11 cellular contexts compared by ENCODE assay signal in genomic region chr6:149480502-149481280, GRCh38. TPM values are rescaled to one million over a fixed set of nuclear protein-coding genes. Genes with fewer than 3 reads are reported as not detected.
A peak's percentile ranks its signal among the peaks of the same experiment; 100 is the strongest.
DNase-seq lines count a peak whose midpoint lies in the region; ATAC-seq, FAIRE-seq and TF ChIP-seq lines count a peak whose summit lies in the region.
"Had no signal": no experiment of that assay in that cellular context is flagged by ENCODE, and none has a peak within 500 bp of the region (broad histone marks: within the 10 kb centered on the region; RNA-seq: fewer than 3 reads in every experiment).

No MANE protein-coding gene starts in this region.

- H3K27me3 ChIP-seq in GM06990 (replicated peaks; ENCODE audit: control insufficient read depth, insufficient read depth, low read length) (no peaks in the 10 kb centered on the region), neuronal stem cell (ENCODE audit: control insufficient read depth in 3 of 3, insufficient read depth in 3 of 3, low read depth in 1 of 3, low read length in 3 of 3) (no peaks in the 10 kb centered on the region)
- H3K27me3 ChIP-seq: testis had no signal

- H2BK15ac ChIP-seq in neuronal stem cell (ENCODE audit: low read length) = no peak overlapping the region

- peak overlapping the region; percentile 40 for H3K18ac ChIP-seq in neuronal stem cell (ENCODE audit: low read length)

- no peak overlapping the region for H2AFZ ChIP-seq in neuronal stem cell (ENCODE audit: low read length)

- no peaks in the 10 kb centered on the region for H3K36me3 ChIP-seq in GM06990 (ENCODE audit: control insufficient read depth, insufficient read depth, low read length)
- H3K36me3 ChIP-seq in neuronal stem cell (replicated peaks in 1 of 2; ENCODE audit: control insufficient read depth in 2 of 2, insufficient read depth in 2 of 2, low read length in 2 of 2) = no peaks in the 10 kb centered on the region

- H2BK12ac ChIP-seq in neuronal stem cell (ENCODE audit: low read length) = no peak overlapping the region

- H3K9me3 Mint-ChIP-seq in T-cell = no peaks in the 10 kb centered on the region
- no peaks in the 10 kb centered on the region for H3K9me3 Mint-ChIP-seq in activated naive CD4-positive, alpha-beta T cell treated with anti-CD3 and anti-CD28 coated beads, Interleukin-2, amount 10 ng/mL, durations not matched to agents 7 days and 5 days

- H3K27ac ChIP-seq in neuronal stem cell (replicated peaks; ENCODE audit: low read length) = no peak overlapping the region
- H3K27ac ChIP-seq: C4-2B, testis had no signal

- peak overlapping the region; percentile 52 for H3K23ac ChIP-seq in neuronal stem cell (ENCODE audit: low read depth, low read length, poor library complexity)

- H3K4me1 Mint-ChIP-seq in T-cell = peaks cover 65 to 79% (median 67%) of the 10 kb centered on the region in 3 donors
- H3K4me1 Mint-ChIP-seq in activated naive CD4-positive, alpha-beta T cell treated with anti-CD3 and anti-CD28 coated beads, Interleukin-2, amount 10 ng/mL, durations not matched to agents 7 days and 5 days = peaks cover 67% of the 10 kb centered on the region

- H3K4ac ChIP-seq in neuronal stem cell (ENCODE audit: low read length) = no peak overlapping the region

- POLR2A ChIA-PET in T-cell (lab: Charles Lee) = interaction anchor here in 1 of 2 donors (1.0 to 1.4 kb wide), 2 partner anchors 14 to 65 kb away, joined by 3 to 6 read pairs; partner anchors contain the start of gene PPIL4

- no peak for TF ChIP-seq CTCF in GM06990 (IDR thresholded peaks at IDR 0.05; ENCODE audit: insufficient read depth, low read length, poor library complexity, severe bottlenecking)

- CTCF ChIA-PET in T-cell (lab: Charles Lee) = interaction anchor here (0.9 to 1.7 kb wide), 5 partner anchors 14 to 37 kb away, joined by 3 to 11 read pairs (median 3); no protein-coding TSS in a partner anchor
- CTCF ChIA-PET in activated naive CD4-positive, alpha-beta T cell treated with anti-CD3 and anti-CD28 coated beads, Interleukin-2, amount 10 ng/mL, durations not matched to agents 7 days and 5 days (lab: Charles Lee) = interaction anchor here (1.2 to 1.8 kb wide), 3 partner anchors 27 to 66 kb away, joined by 3 to 16 read pairs (median 6); partner anchors contain the start of gene PPIL4

- H3K4me3 ChIP-seq in GM06990 (replicated peaks; ENCODE audit: low read depth, low read length) = peak overlapping the region; percentile 76
- no peak overlapping the region for H3K4me3 ChIP-seq in neuronal stem cell (ENCODE audit: low read length in 2 of 2)
- H3K4me3 ChIP-seq: mucosa of descending colon, testis had no signal

- no peak overlapping the region for H4K8ac ChIP-seq in neuronal stem cell (ENCODE audit: low read depth, low read length)

- H3K14ac ChIP-seq in neuronal stem cell (ENCODE audit: low read length) = no peak overlapping the region

- H3K27me3 Mint-ChIP-seq in T-cell = no peaks in the 10 kb centered on the region
- H3K27me3 Mint-ChIP-seq in activated naive CD4-positive, alpha-beta T cell treated with anti-CD3 and anti-CD28 coated beads, Interleukin-2, amount 10 ng/mL, durations not matched to agents 7 days and 5 days = no peaks in the 10 kb centered on the region

- peak overlapping the region; percentile 99 for H3K27ac Mint-ChIP-seq in T-cell
- peak overlapping the region; percentile 98 for H3K27ac Mint-ChIP-seq in activated naive CD4-positive, alpha-beta T cell treated with anti-CD3 and anti-CD28 coated beads, Interleukin-2, amount 10 ng/mL, durations not matched to agents 7 days and 5 days

- no peak overlapping the region for H2BK120ac ChIP-seq in neuronal stem cell (ENCODE audit: low read depth, low read length)

- no peak overlapping the region for H2AK5ac ChIP-seq in neuronal stem cell (ENCODE audit: low read depth, low read length)

- H3K36me3 Mint-ChIP-seq in T-cell = peaks cover 49% of the 10 kb centered on the region
- peaks cover 22% of the 10 kb centered on the region for H3K36me3 Mint-ChIP-seq in activated naive CD4-positive, alpha-beta T cell treated with anti-CD3 and anti-CD28 coated beads, Interleukin-2, amount 10 ng/mL, durations not matched to agents 7 days and 5 days

- no peak overlapping the region for H2BK5ac ChIP-seq in neuronal stem cell (ENCODE audit: low read length)

- H3K4me2 ChIP-seq in neuronal stem cell (ENCODE audit: insufficient read depth, low read length, poor library complexity, severe bottlenecking) = no peak overlapping the region

- peak; percentile 71 for DNase-seq in GM06990 (ENCODE audit: extremely low read depth, insufficient read length)
- peak in 27 of 34 experiments; percentile 22 to 63 (median 40) for DNase-seq in T-cell
- peak; percentile 55 for DNase-seq in activated naive CD4-positive, alpha-beta T cell treated with anti-CD3 and anti-CD28 coated beads, Interleukin-2, amount 10 ng/mL, durations not matched to agents 7 days and 5 days
- DNase-seq in neuronal stem cell (ENCODE audit: low spot score) = no peak
- no peak for DNase-seq in middle frontal gyrus (ENCODE audit: extremely low spot score, low spot score)
- DNase-seq in HTR-8/SVneo (ENCODE audit: insufficient read length, low spot score) = no peak
- DNase-seq: mucosa of descending colon, testis had no signal

- H3K4me1 ChIP-seq in neuronal stem cell (ENCODE audit: control insufficient read depth in 2 of 2, insufficient read depth in 1 of 2, low read depth in 1 of 2, low read length in 2 of 2) = peaks cover 3 to 5% of the 10 kb centered on the region in 2 donors
- H3K4me1 ChIP-seq: testis had no signal

- ATAC-seq in T-cell (replicated peaks in 1 of 4) (peak in 2 of 4 experiments; percentile 12 to 30), GM19324 (IDR thresholded peaks at IDR 0.05; ENCODE audit: low FRiP score, unreplicated experiment) (no peak), GM18520 (IDR thresholded peaks at IDR 0.05; ENCODE audit: unreplicated experiment) (no peak)
- ATAC-seq: mucosa of descending colon had no signal

- H3K9ac ChIP-seq in neuronal stem cell (ENCODE audit: low read depth, low read length, poor library complexity) = no peak overlapping the region

- peak overlapping the region; percentile 85 to 92 (median 91) for H3K4me3 Mint-ChIP-seq in T-cell
- H3K4me3 Mint-ChIP-seq in activated naive CD4-positive, alpha-beta T cell treated with anti-CD3 and anti-CD28 coated beads, Interleukin-2, amount 10 ng/mL, durations not matched to agents 7 days and 5 days = peak overlapping the region; percentile 80

- no peaks in the 10 kb centered on the region for H3K79me1 ChIP-seq in neuronal stem cell (ENCODE audit: low read depth, low read length)

- no peak overlapping the region for H4K91ac ChIP-seq in neuronal stem cell (ENCODE audit: low read depth, low read length, poor library complexity)

- H3K9me3 ChIP-seq in neuronal stem cell (replicated peaks in 1 of 2; ENCODE audit: control insufficient read depth in 2 of 2, insufficient read depth in 1 of 2, low read depth in 1 of 2, low read length in 2 of 2) = no peaks in the 10 kb centered on the region
- H3K9me3 ChIP-seq: mucosa of descending colon, testis had no signal

- FAIRE-seq in HTR-8/SVneo (lab: Jason Lieb, UNC) = no peak

- 100% methylated on average over 1 of the region's 18 CpGs; no CpG with 5 or more reads in 1 of the 2 donors for WGBS in neuronal stem cell (ENCODE audit: extremely low coverage in 2 of 2, insufficient read length in 2 of 2, insufficient replicate concordance in 1 of 2), 2 donors

RNA-seq across cellular contexts. Expression of gene ZC3H12D, which starts 4.1 kb away (rescaled TPM):
- 100 to 1,000 TPM in 3 of 5 donors, 10 to 100 TPM in 2; 48.2 to 117 (median 107) TPM for total RNA-seq in T-cell
- 0.10 TPM for polyA plus RNA-seq in neuronal stem cell (2013, experiment 1 of 2)
- polyA plus RNA-seq in neuronal stem cell (2013, experiment 2 of 2) = 0.08 TPM

Comparison
In these comparisons a context has a peak if more than half of its experiments do, and no peak if none do; other contexts are left out.
1. DNase-seq: peak in GM06990 (single experiment), T-cell (27 of 34) and activated naive CD4-positive, alpha-beta T cell treated with anti-CD3 and anti-CD28 coated beads, Interleukin-2, amount 10 ng/mL, durations not matched to agents 7 days and 5 days (single experiment); none in neuronal stem cell (single experiment), middle frontal gyrus (single experiment) and HTR-8/SVneo (single experiment).